ENCODE assay signal across 1 cellular context in genomic region chr6:33834401-33835392, GRCh38.
TF ChIP-seq lines count a peak whose summit lies in the region.

No MANE protein-coding gene starts in this region.

TF ChIP-seq in H1, 55 proteins besides CTCF, POLR2A, EP300 and RAD21 (continued from another document):
- TF ChIP-seq USF2 (IDR thresholded peaks at IDR 0.05; ENCODE audit: low read length) (peak; percentile 36; the same call in 1 of the 2 replicates), MAX (IDR thresholded peaks at IDR 0.05) (peak; percentile 62), E2F6 (IDR thresholded peaks at IDR 0.05) (peak; percentile 76; the same call in 1 of the 2 replicates)
TF ChIP-seq in H1: peak in this region for 4.
